Comparison of ENCODE assay signal across 27 cellular contexts in the genomic region with DNA sequence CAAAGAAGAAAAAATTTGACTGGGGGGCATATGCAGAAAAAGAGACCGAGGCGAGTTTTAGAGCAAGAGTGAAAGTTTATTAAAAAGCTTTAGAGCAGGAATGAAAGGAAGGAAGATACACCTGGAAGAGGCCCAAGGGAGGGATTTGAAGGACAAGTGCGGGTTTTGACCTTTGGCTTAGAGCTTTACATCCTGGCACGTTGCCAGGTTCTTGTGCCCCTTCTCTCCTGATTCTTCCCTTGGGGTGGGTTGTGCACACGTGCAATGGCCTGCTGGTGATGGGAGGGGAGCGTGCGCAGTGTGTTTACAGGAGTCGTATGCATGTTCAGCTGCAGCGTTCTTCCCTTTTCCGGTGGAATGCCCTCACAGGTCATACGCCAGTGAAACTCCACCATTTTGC.
"Had no signal": no experiment of that assay in that cellular context is flagged by ENCODE, and none has a peak within 500 bp of the region (broad histone marks: within the 10 kb centered on the region; RNA-seq: fewer than 3 reads in every experiment).

No MANE protein-coding gene starts in this region.

- H3K9me3 ChIP-seq: adrenal gland, body of pancreas, esophagus squamous epithelium, gastroesophageal sphincter had no signal

- DNase-seq: activated CD4-positive, alpha-beta memory T cell treated with anti-CD3 and anti-CD28 coated beads for 36 hours; activated CD4-positive, alpha-beta T cell treated with anti-CD3 and anti-CD28 coated beads for 36 hours; activated CD4-positive, alpha-beta T cell treated with anti-CD3 and anti-CD28 coated beads, Interleukin-2, amount 10 ng/mL, durations not matched to agents 24 days and 14 days; activated CD4-positive, CD25-positive, alpha-beta regulatory T cell; activated CD4-positive, CD25-positive, alpha-beta regulatory T cell treated with anti-CD3 and anti-CD28 coated beads, Interleukin-2, amount 50 U/mL, for 72 hours; activated CD8-positive, alpha-beta memory T cell treated with anti-CD3 and anti-CD28 coated beads, Interleukin-2, amount 50 U/mL, for 48 hours; activated effector memory CD4-positive, alpha-beta T cell treated with anti-CD3 and anti-CD28 coated beads, Interleukin-2, amount 50 U/mL, for 16 hours; activated naive CD4-positive, alpha-beta T cell treated with anti-CD3 and anti-CD28 coated beads for 36 hours; activated naive CD8-positive, alpha-beta T cell treated with anti-CD3 and anti-CD28 coated beads for 36 hours; activated naive CD8-positive, alpha-beta T cell treated with anti-CD3 and anti-CD28 coated beads, Interleukin-2, amount 50 U/mL, for 24 hours; activated T-cell treated with anti-CD3 and anti-CD28 coated beads for 4 hours; activated T-cell treated with anti-CD3 and anti-CD28 coated beads, Interleukin-2, amount 50 U/mL, for 4 hours; adrenal gland; aorta; body of pancreas; caudate nucleus; cortex of kidney; dermis blood vessel endothelial cell; effector CD8-positive, alpha-beta T cell; esophagus squamous epithelium; foreskin melanocyte; T-helper 2 cell had no signal

- H3K4me1 ChIP-seq: body of pancreas, esophagus squamous epithelium had no signal

- ATAC-seq: activated CD4-positive, alpha-beta T cell treated with anti-CD3 and anti-CD28 coated beads for 36 hours; activated naive CD8-positive, alpha-beta T cell treated with anti-CD3 and anti-CD28 coated beads, Interleukin-2, amount 50 U/mL, for 24 hours; activated T-cell treated with anti-CD3 and anti-CD28 coated beads, Interleukin-2, amount 50 U/mL, for 4 hours; body of pancreas; gastroesophageal sphincter had no signal

- H3K4me3 ChIP-seq: adrenal gland, body of pancreas, esophagus squamous epithelium, gastroesophageal sphincter had no signal

- H3K27me3 Mint-ChIP-seq: activated CD4-positive, alpha-beta memory T cell treated with anti-CD3 and anti-CD28 coated beads for 36 hours; activated CD4-positive, alpha-beta T cell treated with anti-CD3 and anti-CD28 coated beads for 36 hours; activated CD4-positive, alpha-beta T cell treated with anti-CD3 and anti-CD28 coated beads, Interleukin-2, amount 10 ng/mL, durations not matched to agents 24 days and 14 days; activated naive CD4-positive, alpha-beta T cell treated with anti-CD3 and anti-CD28 coated beads, Interleukin-2, amount 50 U/mL, for 24 hours; activated naive CD8-positive, alpha-beta T cell treated with anti-CD3 and anti-CD28 coated beads for 36 hours; activated naive CD8-positive, alpha-beta T cell treated with anti-CD3 and anti-CD28 coated beads, Interleukin-2, amount 50 U/mL, for 24 hours had no signal

- H3K36me3 ChIP-seq: adrenal gland had no signal

- H3K27me3 ChIP-seq: adrenal gland, body of pancreas, esophagus squamous epithelium, gastroesophageal sphincter had no signal

- H3K4me1 Mint-ChIP-seq: activated CD4-positive, alpha-beta T cell treated with anti-CD3 and anti-CD28 coated beads for 36 hours; activated naive CD4-positive, alpha-beta T cell treated with anti-CD3 and anti-CD28 coated beads, Interleukin-2, amount 50 U/mL, for 24 hours had no signal

- H3K27ac Mint-ChIP-seq: activated CD4-positive, alpha-beta memory T cell treated with anti-CD3 and anti-CD28 coated beads for 36 hours; activated CD4-positive, alpha-beta T cell treated with anti-CD3 and anti-CD28 coated beads for 36 hours; activated CD4-positive, alpha-beta T cell treated with anti-CD3 and anti-CD28 coated beads, Interleukin-2, amount 10 ng/mL, durations not matched to agents 24 days and 14 days; activated naive CD4-positive, alpha-beta T cell treated with anti-CD3 and anti-CD28 coated beads for 36 hours; activated naive CD4-positive, alpha-beta T cell treated with anti-CD3 and anti-CD28 coated beads, Interleukin-2, amount 50 U/mL, for 24 hours; activated naive CD8-positive, alpha-beta T cell treated with anti-CD3 and anti-CD28 coated beads for 36 hours; activated naive CD8-positive, alpha-beta T cell treated with anti-CD3 and anti-CD28 coated beads, Interleukin-2, amount 50 U/mL, for 24 hours; activated T-helper 1 cell treated with anti-CD3 and anti-CD28 coated beads, Interleukin-12 subunit alpha, Interleukin-12 subunit beta, Interleukin-2, Interleukin-4 antibody, amounts not matched to agents 30 ng/mL and 10 ng/mL and 1 ng/mL, durations not matched to agents 14 hours and 24 hours and 36 hours; activated T-helper 2 cell treated with anti-CD3 and anti-CD28 coated beads, Interferon-gamma antibody, Interleukin-2, Interleukin-4, amounts not matched to agents 10 μg/mL and 5 μg/mL and 100 μg/mL, durations not matched to agents 14 hours and 24 hours and 36 hours had no signal

- H3K9me3 Mint-ChIP-seq: activated CD4-positive, alpha-beta memory T cell treated with anti-CD3 and anti-CD28 coated beads for 36 hours; activated CD4-positive, alpha-beta T cell treated with anti-CD3 and anti-CD28 coated beads, Interleukin-2, amount 10 ng/mL, durations not matched to agents 24 days and 14 days; activated naive CD4-positive, alpha-beta T cell treated with anti-CD3 and anti-CD28 coated beads for 36 hours; activated naive CD4-positive, alpha-beta T cell treated with anti-CD3 and anti-CD28 coated beads, Interleukin-2, amount 50 U/mL, for 24 hours; activated naive CD8-positive, alpha-beta T cell treated with anti-CD3 and anti-CD28 coated beads for 36 hours; activated naive CD8-positive, alpha-beta T cell treated with anti-CD3 and anti-CD28 coated beads, Interleukin-2, amount 50 U/mL, for 24 hours; activated T-helper 1 cell treated with anti-CD3 and anti-CD28 coated beads, Interleukin-12 subunit alpha, Interleukin-12 subunit beta, Interleukin-2, Interleukin-4 antibody, amounts not matched to agents 30 ng/mL and 10 ng/mL and 1 ng/mL, durations not matched to agents 14 hours and 24 hours and 36 hours; activated T-helper 2 cell treated with anti-CD3 and anti-CD28 coated beads, Interferon-gamma antibody, Interleukin-2, Interleukin-4, amounts not matched to agents 10 μg/mL and 5 μg/mL and 100 μg/mL, durations not matched to agents 14 hours and 24 hours and 36 hours had no signal

- H3K4me3 Mint-ChIP-seq: activated CD4-positive, alpha-beta memory T cell treated with anti-CD3 and anti-CD28 coated beads for 36 hours; activated CD4-positive, alpha-beta T cell treated with anti-CD3 and anti-CD28 coated beads for 36 hours; activated CD4-positive, alpha-beta T cell treated with anti-CD3 and anti-CD28 coated beads, Interleukin-2, amount 10 ng/mL, durations not matched to agents 24 days and 14 days; activated naive CD4-positive, alpha-beta T cell treated with anti-CD3 and anti-CD28 coated beads for 36 hours; activated naive CD4-positive, alpha-beta T cell treated with anti-CD3 and anti-CD28 coated beads, Interleukin-2, amount 50 U/mL, for 24 hours; activated naive CD8-positive, alpha-beta T cell treated with anti-CD3 and anti-CD28 coated beads for 36 hours; activated naive CD8-positive, alpha-beta T cell treated with anti-CD3 and anti-CD28 coated beads, Interleukin-2, amount 50 U/mL, for 24 hours; activated T-cell treated with anti-CD3 and anti-CD28 coated beads, Interleukin-2, amount 50 U/mL, for 4 hours; activated T-helper 1 cell treated with anti-CD3 and anti-CD28 coated beads, Interleukin-12 subunit alpha, Interleukin-12 subunit beta, Interleukin-2, Interleukin-4 antibody, amounts not matched to agents 30 ng/mL and 10 ng/mL and 1 ng/mL, durations not matched to agents 14 hours and 24 hours and 36 hours had no signal

- H3K27ac ChIP-seq: adrenal gland, body of pancreas, epithelial cell of prostate, esophagus squamous epithelium, gastroesophageal sphincter had no signal
